8 cellular contexts compared by ENCODE assay signal in genomic region chr15:52558196-52558595, GRCh38. TPM values are rescaled to one million over a fixed set of nuclear protein-coding genes. Genes with fewer than 3 reads are reported as not detected.
DNase-seq lines count a peak whose midpoint lies in the region; ATAC-seq and TF ChIP-seq lines count a peak whose summit lies in the region.

No MANE protein-coding gene starts in this region.

- H3K4me3 ChIP-seq in ACC112 (ENCODE audit: low read depth, low read length): no peak overlapping the region
- H3K4me3 ChIP-seq in uterus: no peak overlapping the region
- H3K4me3 ChIP-seq in Peyer's patch: no peak overlapping the region

- peaks cover 92% of the 10 kb centered on the region for H3K79me2 ChIP-seq in ACC112 (ENCODE audit: control insufficient read depth, insufficient read depth, low read length, unreplicated experiment)

- TF ChIP-seq POLR2A in uterus (IDR thresholded peaks at IDR 0.05) (no peak), Peyer's patch (IDR thresholded peaks at IDR 0.05) (no peak)

- peak; percentile 28 for DNase-seq in activated CD8-positive, alpha-beta memory T cell treated with anti-CD3 and anti-CD28 coated beads, Interleukin-2, amount 50 U/mL, for 4 hours
- DNase-seq in islet precursor cell: peak; percentile 86
- no peak for DNase-seq in uterus
- no peak for DNase-seq in Peyer's patch
- no peak for DNase-seq in NCI-H1417 treated with DMSO at 0.1 percent for 48 hours (lab: John Stamatoyannopoulos, UW)

- TF ChIP-seq CTCF in uterus (IDR thresholded peaks at IDR 0.05) (no peak), Peyer's patch (IDR thresholded peaks at IDR 0.05) (no peak)

- no peak overlapping the region for H2AFZ ChIP-seq in ACC112 (ENCODE audit: low read length, unreplicated experiment)

- no peaks in the 10 kb centered on the region for H3K27me3 ChIP-seq in ACC112 (ENCODE audit: insufficient read depth, low read length)
- H3K27me3 ChIP-seq in uterus: no peaks in the 10 kb centered on the region
- no peaks in the 10 kb centered on the region for H3K27me3 ChIP-seq in Peyer's patch

- H3K36me3 ChIP-seq in ACC112 (ENCODE audit: insufficient read depth, low read length) (peaks cover 23% of the 10 kb centered on the region), uterus (no peaks in the 10 kb centered on the region), Peyer's patch (peaks cover 0 to 12% (median 0%) of the 10 kb centered on the region in 3 donors)

- H3K27ac ChIP-seq in ACC112 (ENCODE audit: low read depth, low read length) (peak overlapping the region; percentile 58), uterus (peak overlapping the region; percentile 35 to 40), Peyer's patch (no peak overlapping the region)

- peaks cover 25% of the 10 kb centered on the region for H3K4me1 ChIP-seq in ACC112 (ENCODE audit: control insufficient read depth, insufficient read depth, low read length, unreplicated experiment)
- no peaks in the 10 kb centered on the region for H3K4me1 ChIP-seq in uterus
- peaks cover 0 to 24% (median 0%) of the 10 kb centered on the region in 4 donors for H3K4me1 ChIP-seq in Peyer's patch

- ATAC-seq in GM19467 (IDR thresholded peaks at IDR 0.05; ENCODE audit: unreplicated experiment) (peak; percentile 67), HG03469 (IDR thresholded peaks at IDR 0.05; ENCODE audit: unreplicated experiment) (peak; percentile 76)

- H3K9me3 ChIP-seq in uterus (no peaks in the 10 kb centered on the region), Peyer's patch (no peaks in the 10 kb centered on the region)

- intact Hi-C loops in uterus (cut with DNase I; ENCODE audit: low total_unique reads): no loop called here

RNA-seq across cellular contexts. Expression of gene ARPP19, which starts 10.6 kb away (rescaled TPM):
- total RNA-seq in uterus (100 to 1,000 TPM in 2 of 4 donors, 10 to 100 TPM in 2; 45.3 to 250 (median 129) TPM), Peyer's patch (100 to 1,000 TPM in 1 of 4 donors, 10 to 100 TPM in 3; 37.7 to 106 (median 63.7) TPM)

RNA-seq across cellular contexts. Expression of gene MYO5A, which starts 29.5 kb away (rescaled TPM):
- 10 to 100 TPM; 10.3 to 26.0 (median 22.7) TPM for total RNA-seq in uterus
- total RNA-seq in Peyer's patch: 10 to 100 TPM in 2 of 4 donors, 1 to 10 TPM in 2; 8.9 to 65.2 (median 12.7) TPM

Comparison
In these comparisons a context has a peak if more than half of its experiments do, and no peak if none do; other contexts are left out.
1. H3K27ac ChIP-seq: peak in ACC112 (single experiment) and uterus (2 of 2); none in Peyer's patch (0 of 4).
2. DNase-seq: peak in activated CD8-positive, alpha-beta memory T cell treated with anti-CD3 and anti-CD28 coated beads, Interleukin-2, amount 50 U/mL, for 4 hours (single experiment) and islet precursor cell (single experiment); none in uterus (0 of 2), Peyer's patch (0 of 3) and NCI-H1417 treated with DMSO at 0.1 percent for 48 hours (single experiment).